Comparison of ENCODE assay signal across 16 cellular contexts in genomic region chr2:120298173-120298835, GRCh38. TPM values are rescaled to one million over a fixed set of nuclear protein-coding genes. Genes with fewer than 3 reads are reported as not detected.
DNase-seq lines count a peak whose midpoint lies in the region; TF ChIP-seq lines count a peak whose summit lies in the region.
"Had no signal": no experiment of that assay in that cellular context is flagged by ENCODE, and none has a peak within 500 bp of the region (broad histone marks: within the 10 kb centered on the region; RNA-seq: fewer than 3 reads in every experiment).

No MANE protein-coding gene starts in this region.

- no peak overlapping the region for H3K4me3 ChIP-seq in AG10803 (ENCODE audit: low read length)
- no peak overlapping the region for H3K4me3 ChIP-seq in brain microvascular endothelial cell (ENCODE audit: low read depth, low read length)
- H3K4me3 ChIP-seq in dorsolateral prefrontal cortex = no peak overlapping the region
- H3K4me3 ChIP-seq in coronary artery = no peak overlapping the region

- DNase-seq in AG10803 (ENCODE audit: low read depth) = peak; percentile 23
- peak; percentile 38 for DNase-seq in LHCN-M2 (ENCODE audit: low read depth)
- peak; percentile 70 for DNase-seq in brain microvascular endothelial cell
- peak; percentile 81 for DNase-seq in iris pigment epithelial cell (ENCODE audit: low read depth)
- no peak for DNase-seq in dorsolateral prefrontal cortex
- DNase-seq in coronary artery (ENCODE audit: low spot score) = no peak
- no peak for DNase-seq in superior temporal gyrus (ENCODE audit: extremely low spot score)
- no peak for DNase-seq in GDM1 (lab: John Stamatoyannopoulos, UW)
- DNase-seq: activated CD4-positive, alpha-beta T cell treated with anti-CD3 and anti-CD28 coated beads for 1 hour; CD8-positive, alpha-beta T cell; cortex of kidney; midbrain; NCI-H1092 treated with DMSO at 0.1 percent for 48 hours; NCI-H510A treated with DMSO at 0.1 percent for 48 hours; stimulated activated CD4-positive, alpha-beta T cell treated with anti-CD3 and anti-CD28 coated beads, Interleukin-1b, Interleukin-23, amount 100 ng/mL, for 48 hours; stimulated activated naive CD4-positive, alpha-beta T cell had no signal

- H3K27me3 ChIP-seq in brain microvascular endothelial cell (replicated peaks) (no peaks in the 10 kb centered on the region), dorsolateral prefrontal cortex (no peaks in the 10 kb centered on the region)

- H3K27ac ChIP-seq in brain microvascular endothelial cell (peak overlapping the region; percentile 36), dorsolateral prefrontal cortex (no peak overlapping the region), coronary artery (no peak overlapping the region)

- intact Hi-C loops in dorsolateral prefrontal cortex (cut with DNase I) = no loop called here

- H3K36me3 ChIP-seq in brain microvascular endothelial cell (replicated peaks) = peaks cover 13% of the 10 kb centered on the region

- no peak for TF ChIP-seq CTCF in AG10803 (conservative IDR thresholded peaks at IDR 0.05; ENCODE audit: low read length)
- TF ChIP-seq CTCF in brain microvascular endothelial cell (IDR thresholded peaks at IDR 0.05; ENCODE audit: low read depth, low read length, missing control alignments) = no peak
- no peak for TF ChIP-seq CTCF in dorsolateral prefrontal cortex (IDR thresholded peaks at IDR 0.05 in 54 of 56, conservative IDR thresholded peaks at IDR 0.05 in 2 of 56; ENCODE audit: low read depth in 1 of 56, partially characterized antibody in 56 of 56)
- no peak for TF ChIP-seq CTCF in coronary artery (IDR thresholded peaks at IDR 0.05)

- in situ Hi-C loops in brain microvascular endothelial cell (cut with HindIII; ENCODE audit: low pct_ligation_motif_present, low sequenced_read_pairs) = no loop called here

RNA-seq across cellular contexts. Expression of gene RALB, which starts 45.7 kb away (rescaled TPM):
- total RNA-seq in LHCN-M2 (2014; rRNA removed) (66.0 and 69.9 TPM in 2 replicates), dorsolateral prefrontal cortex (10 to 100 TPM; 29.9 to 98.4 (median 61.4) TPM)
- polyA plus RNA-seq in LHCN-M2 (2012) = 60.3 TPM

RNA-seq across cellular contexts. Expression of gene INHBB, which starts 47.6 kb away (rescaled TPM):
- total RNA-seq in LHCN-M2 (2014; rRNA removed) (0.26 and 0.46 TPM in 2 replicates), dorsolateral prefrontal cortex (10 to 100 TPM in 3 of 120 experiments, 1 to 10 TPM in 117; 2.6 to 16.3 (median 4.8) TPM)
- polyA plus RNA-seq in LHCN-M2 (2012) = 2.0 TPM
- total RNA-seq: CD8-positive, alpha-beta T cell had no signal

Comparison
In these comparisons a context has a peak if more than half of its experiments do, and no peak if none do; other contexts are left out.
1. DNase-seq: peak in AG10803 (single experiment), LHCN-M2 (single experiment), brain microvascular endothelial cell (single experiment) and iris pigment epithelial cell (single experiment); none in dorsolateral prefrontal cortex (0 of 10), coronary artery (single experiment), superior temporal gyrus (single experiment) and GDM1 (single experiment).